20 cellular contexts compared by ENCODE assay signal in genomic region chr22:21621025-21621424, GRCh38. TPM values are rescaled to one million over a fixed set of nuclear protein-coding genes. Genes with fewer than 3 reads are reported as not detected.
DNase-seq lines count a peak whose midpoint lies in the region; ATAC-seq, FAIRE-seq and TF ChIP-seq lines count a peak whose summit lies in the region.
"Had no signal": no experiment of that assay in that cellular context is flagged by ENCODE, and none has a peak within 500 bp of the region (broad histone marks: within the 10 kb centered on the region; RNA-seq: fewer than 3 reads in every experiment).

No MANE protein-coding gene starts in this region.

- H3K56ac ChIP-seq in IMR-90 (ENCODE audit: extremely low read depth, insufficient read depth, low read length): no peak overlapping the region

- H3K9me3 ChIP-seq in IMR-90 (ENCODE audit: control insufficient read depth, insufficient read depth, low read length): no peaks in the 10 kb centered on the region
- H3K9me3 ChIP-seq: Peyer's patch had no signal

- peak overlapping the region; percentile 26 for H3K27ac Mint-ChIP-seq in activated naive CD8-positive, alpha-beta T cell treated with anti-CD3 and anti-CD28 coated beads, Interleukin-2, amount 50 U/mL, for 24 hours
- H3K27ac Mint-ChIP-seq in activated naive CD8-positive, alpha-beta T cell treated with anti-CD3 and anti-CD28 coated beads for 36 hours: no peak overlapping the region
- peak overlapping the region; percentile 54 for H3K27ac Mint-ChIP-seq in chondrocyte (ENCODE audit: unreplicated experiment)

- H3K14ac ChIP-seq in IMR-90 (replicated peaks; ENCODE audit: low read depth, low read length): no peak overlapping the region

- H3K79me1 ChIP-seq in IMR-90 (ENCODE audit: low read depth in 1 of 2, low read length in 2 of 2): peaks cover 28 to 77% of the 10 kb centered on the region in 2 experiments

- WGBS in IMR-90 (ENCODE audit: extremely low coverage in 2 of 2, insufficient read length in 1 of 2), 2 experiments: no CpG with 5 or more reads among the region's 3 CpGs

- no peak for ATAC-seq in activated naive CD8-positive, alpha-beta T cell treated with anti-CD3 and anti-CD28 coated beads, Interleukin-2, amount 50 U/mL, for 24 hours
- ATAC-seq in IMR-90 (ENCODE audit: low read depth): no peak
- ATAC-seq: HepG2 had no signal

- no peak overlapping the region for H2BK15ac ChIP-seq in IMR-90 (ENCODE audit: low read depth, low read length)

- no peak overlapping the region for H3K4me3 Mint-ChIP-seq in activated naive CD8-positive, alpha-beta T cell treated with anti-CD3 and anti-CD28 coated beads, Interleukin-2, amount 50 U/mL, for 24 hours
- H3K4me3 Mint-ChIP-seq in activated naive CD8-positive, alpha-beta T cell treated with anti-CD3 and anti-CD28 coated beads for 36 hours: no peak overlapping the region
- H3K4me3 Mint-ChIP-seq in chondrocyte (ENCODE audit: unreplicated experiment): no peak overlapping the region
- H3K4me3 Mint-ChIP-seq: CD4-positive, alpha-beta memory T cell had no signal

- H3K4ac ChIP-seq in IMR-90 (ENCODE audit: low read depth, low read length): no peak overlapping the region

- H2BK20ac ChIP-seq in IMR-90 (ENCODE audit: low read depth, low read length): no peak overlapping the region

- no peaks in the 10 kb centered on the region for H3K9me3 Mint-ChIP-seq in activated naive CD8-positive, alpha-beta T cell treated with anti-CD3 and anti-CD28 coated beads, Interleukin-2, amount 50 U/mL, for 24 hours
- no peaks in the 10 kb centered on the region for H3K9me3 Mint-ChIP-seq in activated naive CD8-positive, alpha-beta T cell treated with anti-CD3 and anti-CD28 coated beads for 36 hours
- no peaks in the 10 kb centered on the region for H3K9me3 Mint-ChIP-seq in chondrocyte (ENCODE audit: low read depth)
- H3K9me3 Mint-ChIP-seq: CD4-positive, alpha-beta memory T cell had no signal

- in situ Hi-C loops in IMR-90 (cut with MboI; ENCODE audit: low sequenced_read_pairs): no loop called here

- H2BK120ac ChIP-seq in IMR-90 (ENCODE audit: low read depth, low read length): no peak overlapping the region

- TF ChIP-seq CTCF in IMR-90 (conservative IDR thresholded peaks at IDR 0.05; ENCODE audit: low read depth, low read length): no peak
- TF ChIP-seq CTCF in chondrocyte (IDR thresholded peaks at IDR 0.05): no peak

- no peak for TF ChIP-seq POLR2A in IMR-90 (IDR thresholded peaks at IDR 0.05; ENCODE audit: low read depth, low read length)

- peaks cover 25% of the 10 kb centered on the region for H3K36me3 ChIP-seq in IMR-90 (ENCODE audit: control insufficient read depth, insufficient read depth, low read length)

- H3K18ac ChIP-seq in IMR-90 (ENCODE audit: low read depth, low read length): no peak overlapping the region

- H4K20me1 ChIP-seq in IMR-90 (ENCODE audit: insufficient read depth, low read length): peaks cover 88% of the 10 kb centered on the region

- POLR2A ChIA-PET in IMR-90 (lab: Charles Lee; ENCODE audit: unreplicated experiment): no interaction called here

- TF ChIP-seq RAD21 in IMR-90 (IDR thresholded peaks at IDR 0.05; ENCODE audit: low read length): no peak

- peaks cover 17% of the 10 kb centered on the region for H3K9me1 ChIP-seq in IMR-90 (ENCODE audit: insufficient read depth, low read length)

- no peak overlapping the region for H4K8ac ChIP-seq in IMR-90 (ENCODE audit: low read depth in 2 of 2, low read length in 2 of 2)

- intact Hi-C loops in IMR-90 (cut with micrococcal nuclease): no loop called here

- H2AK5ac ChIP-seq in IMR-90 (ENCODE audit: low read depth, low read length): no peak overlapping the region

- H2AK9ac ChIP-seq in IMR-90 (replicated peaks; ENCODE audit: low read depth, low read length, poor library complexity): no peak overlapping the region

- no peak overlapping the region for H3K4me3 ChIP-seq in IMR-90 (ENCODE audit: insufficient read depth, low read depth, low read length)
- H3K4me3 ChIP-seq: Peyer's patch had no signal

- H4K5ac ChIP-seq in IMR-90 (ENCODE audit: low read depth, low read length): no peak overlapping the region

- peaks cover 16% of the 10 kb centered on the region for H3K4me1 Mint-ChIP-seq in activated naive CD8-positive, alpha-beta T cell treated with anti-CD3 and anti-CD28 coated beads, Interleukin-2, amount 50 U/mL, for 24 hours
- peaks cover 15% of the 10 kb centered on the region for H3K4me1 Mint-ChIP-seq in activated naive CD8-positive, alpha-beta T cell treated with anti-CD3 and anti-CD28 coated beads for 36 hours
- H3K4me1 Mint-ChIP-seq in chondrocyte (ENCODE audit: low read depth): peaks cover 54% of the 10 kb centered on the region

- H3K9ac ChIP-seq in IMR-90 (ENCODE audit: low read depth, low read length): no peak overlapping the region

- no peak overlapping the region for H2BK5ac ChIP-seq in IMR-90 (ENCODE audit: low read depth, low read length, poor library complexity, severe bottlenecking)

- CTCF ChIA-PET in IMR-90 (lab: Yijun Ruan, JAX): no interaction called here

- no peak for DNase-seq in activated naive CD8-positive, alpha-beta T cell treated with anti-CD3 and anti-CD28 coated beads, Interleukin-2, amount 50 U/mL, for 24 hours
- DNase-seq in activated naive CD8-positive, alpha-beta T cell treated with anti-CD3 and anti-CD28 coated beads for 36 hours: no peak
- DNase-seq in IMR-90: no peak
- DNase-seq in chondrocyte (ENCODE audit: low spot score): no peak
- no peak for DNase-seq in urothelium cell line (ENCODE audit: low spot score)
- no peak for DNase-seq in COLO668 (lab: John Stamatoyannopoulos, UW; ENCODE audit: unreplicated experiment)
- no peak for DNase-seq in DMS153 (lab: John Stamatoyannopoulos, UW)
- DNase-seq in stimulated activated CD4-positive, alpha-beta T cell treated with anti-CD3 and anti-CD28 coated beads, Interleukin-2, amount 100 ng/mL, for 24 hours: no peak
- DNase-seq: AML-193; CD4-positive, alpha-beta memory T cell; Karpas-422; NCI-H1105 treated with DMSO at 0.1 percent for 48 hours; NCI-H1930; NCI-H2171 treated with DMSO at 0.1 percent for 48 hours; NCI-H510A treated with DMSO at 0.1 percent for 48 hours; Peyer's patch; SHP77 had no signal

- H3K27ac ChIP-seq in IMR-90 (ENCODE audit: insufficient read depth, low read length): no peak overlapping the region
- H3K27ac ChIP-seq: Peyer's patch had no signal

- H2AFZ ChIP-seq in IMR-90 (replicated peaks; ENCODE audit: low read length, poor library complexity): no peak overlapping the region

- H3K4me2 ChIP-seq in IMR-90 (ENCODE audit: low read depth, low read length): no peak overlapping the region

- no peaks in the 10 kb centered on the region for H3K27me3 ChIP-seq in IMR-90 (ENCODE audit: control insufficient read depth, insufficient read depth, low read length)
- H3K27me3 ChIP-seq: Peyer's patch had no signal

- dilution Hi-C loops in IMR-90 (cut with HindIII; ENCODE audit: low sequenced_read_pairs, unreplicated experiment): no loop called here

- peaks cover 11% of the 10 kb centered on the region for H3K4me1 ChIP-seq in IMR-90 (ENCODE audit: control insufficient read depth, insufficient read depth, low read length)

- 0 out of 2 replicates have a peak overlapping the region, but pooled peaks have one; percentile 33 for H3K23ac ChIP-seq in IMR-90 (ENCODE audit: low read depth, low read length)

- H3K27me3 Mint-ChIP-seq in activated naive CD8-positive, alpha-beta T cell treated with anti-CD3 and anti-CD28 coated beads, Interleukin-2, amount 50 U/mL, for 24 hours: no peaks in the 10 kb centered on the region
- H3K27me3 Mint-ChIP-seq in activated naive CD8-positive, alpha-beta T cell treated with anti-CD3 and anti-CD28 coated beads for 36 hours: no peaks in the 10 kb centered on the region
- H3K27me3 Mint-ChIP-seq in chondrocyte (ENCODE audit: low read depth): no peaks in the 10 kb centered on the region
- H3K27me3 Mint-ChIP-seq: CD4-positive, alpha-beta memory T cell had no signal

- peaks cover 11% of the 10 kb centered on the region for H3K36me3 Mint-ChIP-seq in activated naive CD8-positive, alpha-beta T cell treated with anti-CD3 and anti-CD28 coated beads, Interleukin-2, amount 50 U/mL, for 24 hours (ENCODE audit: low read depth)
- peaks cover 3% of the 10 kb centered on the region for H3K36me3 Mint-ChIP-seq in activated naive CD8-positive, alpha-beta T cell treated with anti-CD3 and anti-CD28 coated beads for 36 hours
- H3K36me3 Mint-ChIP-seq in chondrocyte (ENCODE audit: low read depth): peaks cover 2% of the 10 kb centered on the region

- no peak overlapping the region for H4K91ac ChIP-seq in IMR-90 (ENCODE audit: insufficient read depth, low read depth, low read length)

- FAIRE-seq in urothelium cell line (lab: Jason Lieb, UNC): peak; percentile 65
- FAIRE-seq: A204.1, D721Med, HepG2 had no signal

- BruUV-seq in IMR-90 (replicated peaks; lab: Mats Ljungman, UMichigan): no TSS peak

RNA-seq across cellular contexts. Expression of gene YDJC, which starts 8.8 kb away (rescaled TPM):
- total RNA-seq in activated naive CD8-positive, alpha-beta T cell treated with anti-CD3 and anti-CD28 coated beads for 36 hours: 10 to 100 TPM; 83.0 to 86.4 TPM
- total RNA-seq in IMR-90 (2012; rRNA removed): 7.2 and 8.1 TPM in 2 replicates
- 23.6 and 28.3 TPM in 2 replicates for polyA plus RNA-seq in IMR-90 (2012; rRNA removed)
- polyA plus RNA-seq in IMR-90 (2012; cell fraction: cytosol; rRNA removed): 31.1 and 51.1 TPM in 2 replicates
- 21.4 and 64.3 TPM in 2 replicates for polyA plus RNA-seq in IMR-90 (2012; cell fraction: nucleus; rRNA removed; ENCODE audit: low replicate concordance)
- total RNA-seq in chondrocyte: 13.3 to 14.6 TPM (median 14.6 TPM) in 3 replicates

RNA-seq across cellular contexts. Expression of gene CCDC116, which starts 11.5 kb away (rescaled TPM):
- total RNA-seq in activated naive CD8-positive, alpha-beta T cell treated with anti-CD3 and anti-CD28 coated beads for 36 hours: under 1 TPM; 0.29 to 0.34 TPM
- under 0.01 TPM in 1 of 2 replicates, not detected in the other for total RNA-seq in IMR-90 (2012; rRNA removed)
- polyA plus RNA-seq in IMR-90 (2012; rRNA removed): 0.27 and 0.34 TPM in 2 replicates
- polyA plus RNA-seq in IMR-90 (2012; cell fraction: cytosol; rRNA removed): 0.10 and 0.84 TPM in 2 replicates
- polyA plus RNA-seq in IMR-90 (2012; cell fraction: nucleus; rRNA removed; ENCODE audit: low replicate concordance): 3.5 and 7.3 TPM in 2 replicates
- total RNA-seq in chondrocyte: 0.44 to 0.85 TPM (median 0.47 TPM) in 3 replicates
- polyA plus RNA-seq: CD4-positive, alpha-beta memory T cell had no signal

RNA-seq across cellular contexts. Expression of gene SDF2L1, which starts 21.1 kb away (rescaled TPM):
- total RNA-seq in activated naive CD8-positive, alpha-beta T cell treated with anti-CD3 and anti-CD28 coated beads for 36 hours: 10 to 100 TPM; 52.6 to 53.8 TPM
- total RNA-seq in IMR-90 (2012; rRNA removed): 18.8 and 25.0 TPM in 2 replicates
- 51.1 and 72.6 TPM in 2 replicates for polyA plus RNA-seq in IMR-90 (2012; rRNA removed)
- 93.6 and 121 TPM in 2 replicates for polyA plus RNA-seq in IMR-90 (2012; cell fraction: cytosol; rRNA removed)
- polyA plus RNA-seq in IMR-90 (2012; cell fraction: nucleus; rRNA removed; ENCODE audit: low replicate concordance): 11.1 and 41.3 TPM in 2 replicates
- total RNA-seq in chondrocyte: 21.2 to 28.4 TPM (median 26.0 TPM) in 3 replicates

RNA-seq across cellular contexts. Expression of gene PPIL2, which starts 44.8 kb away (rescaled TPM):
- total RNA-seq in activated naive CD8-positive, alpha-beta T cell treated with anti-CD3 and anti-CD28 coated beads for 36 hours: 10 to 100 TPM; 41.6 to 43.8 TPM
- 20.6 and 21.4 TPM in 2 replicates for total RNA-seq in IMR-90 (2012; rRNA removed)
- 59.9 and 62.1 TPM in 2 replicates for polyA plus RNA-seq in IMR-90 (2012; rRNA removed)
- 29.9 and 41.9 TPM in 2 replicates for polyA plus RNA-seq in IMR-90 (2012; cell fraction: cytosol; rRNA removed)
- 190 and 219 TPM in 2 replicates for polyA plus RNA-seq in IMR-90 (2012; cell fraction: nucleus; rRNA removed; ENCODE audit: low replicate concordance)
- total RNA-seq in chondrocyte: 36.0 to 46.6 TPM (median 36.8 TPM) in 3 replicates

RNA-seq across cellular contexts. Expression of gene UBE2L3, which starts 53.5 kb away (rescaled TPM):
- total RNA-seq in activated naive CD8-positive, alpha-beta T cell treated with anti-CD3 and anti-CD28 coated beads for 36 hours: 10 to 100 TPM; 70.0 to 72.9 TPM
- total RNA-seq in IMR-90 (2012; rRNA removed): 29.0 and 66.1 TPM in 2 replicates
- 69.4 and 72.9 TPM in 2 replicates for polyA plus RNA-seq in IMR-90 (2012; rRNA removed)
- polyA plus RNA-seq in IMR-90 (2012; cell fraction: cytosol; rRNA removed): 27.8 and 59.4 TPM in 2 replicates
- polyA plus RNA-seq in IMR-90 (2012; cell fraction: nucleus; rRNA removed; ENCODE audit: low replicate concordance): 9.0 and 22.5 TPM in 2 replicates
- total RNA-seq in chondrocyte: 53.2 to 57.5 TPM (median 53.7 TPM) in 3 replicates
